ENCODE assay signal across 10 cellular contexts in genomic region chr9:5882244-5883012, GRCh38. TPM values are rescaled to one million over a fixed set of nuclear protein-coding genes. Genes with fewer than 3 reads are reported as not detected.
"Had no signal": no experiment of that assay in that cellular context is flagged by ENCODE, and none has a peak within 500 bp of the region (broad histone marks: within the 10 kb centered on the region; RNA-seq: fewer than 3 reads in every experiment).

No MANE protein-coding gene starts in this region.

RNA-seq across cellular contexts. Expression of gene MLANA, which starts 8.3 kb away (rescaled TPM):
- total RNA-seq: OCI-LY7, PC-3, PC-9, Peyer's patch, Right ventricle myocardium inferior, Right ventricle myocardium superior, RPMI7951, SJSA1, T-cell had no signal
- polyA plus RNA-seq: SK-N-SH had no signal
